ENCODE assay signal across 8 cellular contexts in genomic region chrX:101931494-101932248, GRCh38. TPM values are rescaled to one million over a fixed set of nuclear protein-coding genes. Genes with fewer than 3 reads are reported as not detected.
A peak's percentile ranks its signal among the peaks of the same experiment; 100 is the strongest.
DNase-seq lines count a peak whose midpoint lies in the region; ATAC-seq and TF ChIP-seq lines count a peak whose summit lies in the region.

Gene ZMAT1, minus strand, starts transcription at chrX:101932027. Its CDS starts 19 bp downstream, at chrX:101932008.

- H3K9me3 ChIP-seq in adrenal gland (replicated peaks in 1 of 3) (no peaks in the 10 kb centered on the region), prostate gland (no peaks in the 10 kb centered on the region)

- TF ChIP-seq CTCF in adrenal gland (IDR thresholded peaks at IDR 0.05) (no peak), prostate gland (IDR thresholded peaks at IDR 0.05) (no peak)

- 1 to 40% (median 15%) methylated on average over 18 to 65 of the region's 74 CpGs for WGBS in adrenal gland, 4 donors
- WGBS in prostate gland = 0% methylated on average over 13 of the region's 74 CpGs

- H3K27me3 ChIP-seq in adrenal gland = peaks cover 5% of the 10 kb centered on the region
- no peaks in the 10 kb centered on the region for H3K27me3 ChIP-seq in prostate gland (replicated peaks; ENCODE audit: insufficient read depth)

- intact Hi-C loops in adrenal gland (cut with DNase I) = no loop called here
- intact Hi-C loops in left ventricle myocardium superior (cut with micrococcal nuclease) = no loop called here
- intact Hi-C loops in prostate gland (cut with DNase I) = no loop called here

- peak; percentile 86 for ATAC-seq in HG02623 (IDR thresholded peaks at IDR 0.05; ENCODE audit: unreplicated experiment)
- peak; percentile 98 for ATAC-seq in left ventricle myocardium superior

- H3K27ac ChIP-seq in adrenal gland = peak within 1 kb of the TSS; percentile 76 to 94 (median 93)
- H3K27ac ChIP-seq in prostate gland = peak within 1 kb of the TSS; percentile 92 to 95

- TF ChIP-seq POLR2A in GM10847 (IDR thresholded peaks at IDR 0.05; ENCODE audit: extremely low read depth, insufficient read length) = peak; percentile 53
- peak; percentile 91 to 95 for TF ChIP-seq POLR2A in adrenal gland (IDR thresholded peaks at IDR 0.05)
- TF ChIP-seq POLR2A in prostate gland (IDR thresholded peaks at IDR 0.05) = peak; percentile 71

- no peaks in the 10 kb centered on the region for H3K4me1 ChIP-seq in adrenal gland (replicated peaks in 1 of 2)
- H3K4me1 ChIP-seq in prostate gland (replicated peaks) = no peaks in the 10 kb centered on the region

- H3K4me3 ChIP-seq in adrenal gland = peak within 1 kb of the TSS; percentile 10 to 66 (median 38)
- peak within 1 kb of the TSS; percentile 62 to 65 for H3K4me3 ChIP-seq in prostate gland

- H3K36me3 ChIP-seq in adrenal gland (replicated peaks in 1 of 2) (no peaks in the 10 kb centered on the region), prostate gland (no peaks in the 10 kb centered on the region)

- DNase-seq in NCI-H1092 treated with DMSO at 0.1 percent for 48 hours (lab: John Stamatoyannopoulos, UW) = peak; percentile 89
- peak; percentile 61 to 65 for DNase-seq in SW 1271 (lab: John Stamatoyannopoulos, UW)
- peak; percentile 93 to 99 (median 96) for DNase-seq in adrenal gland
- DNase-seq in left ventricle myocardium superior = peak; percentile 94
- DNase-seq in prostate gland (ENCODE audit: low spot score) = peak; percentile 83
- DNase-seq in ureter (ENCODE audit: low spot score) = peak; percentile 94

RNA-seq across cellular contexts. Expression of gene ZMAT1, which starts in this region (rescaled TPM):
- total RNA-seq in adrenal gland (10 to 100 TPM in 2 of 8 donors, 1 to 10 TPM in 6; 2.1 to 10.5 (median 6.8) TPM), left ventricle myocardium superior (4.5 TPM), prostate gland (10 to 100 TPM in 1 of 2 donors, 1 to 10 TPM in 1; 7.3 to 14.2 TPM), ureter (23.1 TPM)
- 10 to 100 TPM in 2 of 3 donors, 1 to 10 TPM in 1; 9.9 to 45.4 (median 37.9) TPM for polyA plus RNA-seq in adrenal gland

Comparison
In these comparisons a context has a peak if more than half of its experiments do, and no peak if none do; other contexts are left out.
1. Peak in every context shown above with its lines: DNase-seq, ATAC-seq, H3K4me3 ChIP-seq and H3K27ac ChIP-seq.